Comparison of ENCODE assay signal across 22 cellular contexts in genomic region chr19:2226051-2226839, GRCh38. TPM values are rescaled to one million over a fixed set of nuclear protein-coding genes. Genes with fewer than 3 reads are reported as not detected.
"Had no signal": no experiment of that assay in that cellular context is flagged by ENCODE, and none has a peak within 500 bp of the region (broad histone marks: within the 10 kb centered on the region; RNA-seq: fewer than 3 reads in every experiment).

No MANE protein-coding gene starts in this region.

- H3K9me3 Mint-ChIP-seq: activated naive CD8-positive, alpha-beta T cell treated with anti-CD3 and anti-CD28 coated beads, Interleukin-2, amount 10 ng/mL, durations not matched to agents 7 days and 5 days; activated T-helper 17 cell treated with anti-CD3 and anti-CD28 coated beads, Interleukin-2, amount 50 U/mL, for 72 hours; nephron had no signal

- H3K27me3 Mint-ChIP-seq: activated naive CD8-positive, alpha-beta T cell treated with anti-CD3 and anti-CD28 coated beads, Interleukin-2, amount 10 ng/mL, durations not matched to agents 7 days and 5 days; activated T-helper 17 cell treated with anti-CD3 and anti-CD28 coated beads, Interleukin-2, amount 50 U/mL, for 72 hours had no signal

- FAIRE-seq: endometrium, frontal cortex had no signal

- H3K27ac Mint-ChIP-seq: activated naive CD8-positive, alpha-beta T cell treated with anti-CD3 and anti-CD28 coated beads, Interleukin-2, amount 10 ng/mL, durations not matched to agents 7 days and 5 days; activated T-helper 17 cell treated with anti-CD3 and anti-CD28 coated beads, Interleukin-2, amount 50 U/mL, for 72 hours; nephron had no signal

- DNase-seq: activated CD4-positive, alpha-beta T cell treated with anti-CD3 and anti-CD28 coated beads, Interleukin-2, amount 50 U/mL, for 1 hour; activated naive CD4-positive, alpha-beta T cell; activated naive CD8-positive, alpha-beta T cell treated with anti-CD3 and anti-CD28 coated beads, Interleukin-2, amount 10 ng/mL, durations not matched to agents 7 days and 5 days; activated T-cell treated with anti-CD3 and anti-CD28 coated beads for 4 hours; body of pancreas; colonic mucosa; head of caudate nucleus; left lung; midbrain; spleen; stimulated activated CD4-positive, alpha-beta T cell treated with anti-CD3 and anti-CD28 coated beads, Interleukin-4, amount 100 ng/mL, for 4 hours; stimulated activated naive CD4-positive, alpha-beta T cell treated with Interleukin-2 at 50 U/mL for 16 hours; T-helper 9 cell; thyroid gland had no signal

- ATAC-seq: activated T-helper 17 cell treated with anti-CD3 and anti-CD28 coated beads, Interleukin-2, amount 50 U/mL, for 72 hours; body of pancreas; left lung had no signal

- H3K27me3 ChIP-seq: body of pancreas, colonic mucosa, left lung, spleen, thyroid gland had no signal

- H3K4me1 Mint-ChIP-seq: nephron had no signal

- H3K4me1 ChIP-seq: colonic mucosa, left lung, thyroid gland had no signal

- H3K4me3 ChIP-seq: body of pancreas, colonic mucosa, left lung, spleen, thyroid gland had no signal

- H3K27ac ChIP-seq: body of pancreas, colonic mucosa, left lung, thyroid gland had no signal

- H3K4me3 Mint-ChIP-seq: activated naive CD8-positive, alpha-beta T cell treated with anti-CD3 and anti-CD28 coated beads, Interleukin-2, amount 10 ng/mL, durations not matched to agents 7 days and 5 days; activated T-helper 17 cell treated with anti-CD3 and anti-CD28 coated beads, Interleukin-2, amount 50 U/mL, for 72 hours; nephron had no signal

- H3K9me3 ChIP-seq: body of pancreas, colonic mucosa, left lung, spleen, thyroid gland had no signal

RNA-seq across cellular contexts. Expression of gene AMH, which starts 22.9 kb away (rescaled TPM):
- total RNA-seq: kidney epithelial cell, urinary bladder had no signal

RNA-seq across cellular contexts. Expression of gene JSRP1, which starts 30.0 kb away (rescaled TPM):
- total RNA-seq: body of pancreas, lung microvascular endothelial cell, subcutaneous adipose tissue, thyroid gland had no signal

RNA-seq across cellular contexts. Expression of gene PEAK3, which starts 55.7 kb away (rescaled TPM):
- total RNA-seq: kidney epithelial cell, urinary bladder had no signal
